ENCODE assay signal across 23 cellular contexts in the genomic region with DNA sequence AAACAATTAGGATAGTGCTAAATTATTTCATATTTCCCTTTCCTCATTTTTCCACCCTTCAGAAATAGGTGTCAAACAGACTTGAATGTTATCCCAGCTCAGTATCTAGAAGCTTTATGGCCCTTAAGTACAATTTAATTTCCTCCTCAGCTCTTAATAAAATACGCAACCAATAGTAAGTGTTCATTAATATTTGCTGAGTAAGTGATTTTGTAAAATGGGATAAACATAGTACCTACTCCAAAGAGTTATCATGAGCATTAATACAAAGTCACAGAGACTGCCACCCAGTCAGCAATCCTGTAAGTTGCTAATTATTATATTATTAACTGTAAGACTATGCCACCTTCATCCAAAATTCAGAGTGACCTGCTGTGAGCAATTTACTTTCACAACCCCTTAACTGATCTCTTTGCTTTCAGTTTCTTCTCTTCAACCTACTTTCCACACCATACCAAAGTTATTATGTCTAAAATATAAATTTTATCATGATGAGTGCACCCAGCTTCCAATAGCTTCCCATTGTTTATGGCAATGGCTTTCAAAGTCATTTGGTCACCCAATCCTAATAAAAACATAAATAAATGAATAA. TPM values are rescaled to one million over a fixed set of nuclear protein-coding genes. Genes with fewer than 3 reads are reported as not detected.
"Had no signal": no experiment of that assay in that cellular context is flagged by ENCODE, and none has a peak within 500 bp of the region (broad histone marks: within the 10 kb centered on the region; RNA-seq: fewer than 3 reads in every experiment).

No MANE protein-coding gene starts in this region.

- H3K4me1 ChIP-seq: spleen, upper lobe of left lung had no signal

- DNase-seq: dorsolateral prefrontal cortex; effector CD8-positive, alpha-beta T cell; foreskin melanocyte; head of caudate nucleus; kidney; left cardiac atrium; mammary epithelial cell; naive thymus-derived CD4-positive, alpha-beta T cell; nephron progenitor cell; posterior cingulate gyrus; spleen; stimulated activated CD4-positive, alpha-beta T cell treated with anti-CD3 and anti-CD28 coated beads, Interleukin-15, amount 100 ng/mL, for 24 hours; stimulated activated CD4-positive, alpha-beta T cell treated with anti-CD3 and anti-CD28 coated beads, Interleukin-1b, Interleukin-23, amount 100 ng/mL, for 48 hours; stimulated activated CD4-positive, alpha-beta T cell treated with anti-CD3 and anti-CD28 coated beads, Interleukin-4, amount 100 ng/mL, for 24 hours; tibial artery; upper lobe of left lung had no signal

- H3K9me3 ChIP-seq: tibial artery, upper lobe of left lung, vagina had no signal

- H3K4me3 ChIP-seq: dorsolateral prefrontal cortex, hepatocyte, spleen, tibial artery, upper lobe of left lung, vagina had no signal

- H3K27ac ChIP-seq: dorsolateral prefrontal cortex, hepatocyte, spleen, tibial artery, upper lobe of left lung, vagina had no signal

- ATAC-seq: left cardiac atrium; naive thymus-derived CD4-positive, alpha-beta T cell; sciatic nerve; stimulated activated memory B cell treated with anti-CD40 and anti-IgM and Interleukin-4, amounts not matched to agents 10 μg/mL and 1 μg/mL and 100 μg/mL, for 72 hours had no signal

- H3K36me3 ChIP-seq: spleen, tibial artery, upper lobe of left lung, vagina had no signal

- H3K27me3 ChIP-seq: dorsolateral prefrontal cortex, hepatocyte, spleen, tibial artery, upper lobe of left lung, vagina had no signal

- H3K79me2 ChIP-seq: hepatocyte had no signal

- H2AFZ ChIP-seq: hepatocyte had no signal

RNA-seq across cellular contexts. Expression of a gene that starts 35.0 kb away (rescaled TPM):
- total RNA-seq: mesenteric fat pad; naive thymus-derived CD4-positive, alpha-beta T cell; osteocyte; pulmonary artery endothelial cell; spleen had no signal
